ENCODE assay signal across 9 cellular contexts in genomic region chr14:67166450-67166853, GRCh38. TPM values are rescaled to one million over a fixed set of nuclear protein-coding genes. Genes with fewer than 3 reads are reported as not detected.
A peak's percentile ranks its signal among the peaks of the same experiment; 100 is the strongest.
DNase-seq lines count a peak whose midpoint lies in the region; ATAC-seq lines count a peak whose summit lies in the region.
"Had no signal": no experiment of that assay in that cellular context is flagged by ENCODE, and none has a peak within 500 bp of the region (broad histone marks: within the 10 kb centered on the region; RNA-seq: fewer than 3 reads in every experiment).

No MANE protein-coding gene starts in this region.

- no peak overlapping the region for H3K4me3 Mint-ChIP-seq in activated CD4-positive, alpha-beta memory T cell treated with anti-CD3 and anti-CD28 coated beads, Interleukin-2, amount 10 ng/mL, durations not matched to agents 7 days and 5 days
- H3K4me3 Mint-ChIP-seq: central memory CD8-positive, alpha-beta T cell had no signal

- POLR2A ChIA-PET in activated CD4-positive, alpha-beta memory T cell treated with anti-CD3 and anti-CD28 coated beads, Interleukin-2, amount 10 ng/mL, durations not matched to agents 7 days and 5 days (lab: Charles Lee), result no interaction called here

- H3K9me3 Mint-ChIP-seq in activated CD4-positive, alpha-beta memory T cell treated with anti-CD3 and anti-CD28 coated beads, Interleukin-2, amount 10 ng/mL, durations not matched to agents 7 days and 5 days, result no peaks in the 10 kb centered on the region
- H3K9me3 Mint-ChIP-seq: central memory CD8-positive, alpha-beta T cell had no signal

- no peak for ATAC-seq in GM19463 (IDR thresholded peaks at IDR 0.05; ENCODE audit: unreplicated experiment)

- peak; percentile 27 for DNase-seq in activated naive CD4-positive, alpha-beta T cell treated with Interleukin-2 at 50 U/mL for 16 hours
- DNase-seq in activated naive CD4-positive, alpha-beta T cell (lab: John Stamatoyannopoulos, UW), result no peak
- peak; percentile 46 for DNase-seq in NCI-H1694 treated with DMSO at 0.1 percent for 48 hours (lab: John Stamatoyannopoulos, UW)
- peak; percentile 28 for DNase-seq in activated CD4-positive, alpha-beta memory T cell treated with anti-CD3 and anti-CD28 coated beads, Interleukin-2, amount 10 ng/mL, durations not matched to agents 7 days and 5 days
- peak; percentile 48 for DNase-seq in glomerular visceral epithelial cell (ENCODE audit: extremely low spot score)
- DNase-seq in smooth muscle cell of the brain vasculature (ENCODE audit: low read depth, low spot score), result peak; percentile 21
- no peak for DNase-seq in mesenteric fat pad (ENCODE audit: low spot score)

- no peaks in the 10 kb centered on the region for H3K27me3 Mint-ChIP-seq in activated CD4-positive, alpha-beta memory T cell treated with anti-CD3 and anti-CD28 coated beads, Interleukin-2, amount 10 ng/mL, durations not matched to agents 7 days and 5 days
- H3K27me3 Mint-ChIP-seq: central memory CD8-positive, alpha-beta T cell had no signal

- no peaks in the 10 kb centered on the region for H3K36me3 Mint-ChIP-seq in activated CD4-positive, alpha-beta memory T cell treated with anti-CD3 and anti-CD28 coated beads, Interleukin-2, amount 10 ng/mL, durations not matched to agents 7 days and 5 days (ENCODE audit: low read depth)

- H3K4me1 Mint-ChIP-seq in activated CD4-positive, alpha-beta memory T cell treated with anti-CD3 and anti-CD28 coated beads, Interleukin-2, amount 10 ng/mL, durations not matched to agents 7 days and 5 days, result peaks cover 9% of the 10 kb centered on the region
- H3K4me1 Mint-ChIP-seq: central memory CD8-positive, alpha-beta T cell had no signal

- no peak overlapping the region for H3K27ac Mint-ChIP-seq in activated CD4-positive, alpha-beta memory T cell treated with anti-CD3 and anti-CD28 coated beads, Interleukin-2, amount 10 ng/mL, durations not matched to agents 7 days and 5 days

- CTCF ChIA-PET in activated CD4-positive, alpha-beta memory T cell treated with anti-CD3 and anti-CD28 coated beads, Interleukin-2, amount 10 ng/mL, durations not matched to agents 7 days and 5 days (lab: Charles Lee), result interaction anchor here (0.6 to 3.2 kb wide), 9 partner anchors 9 to 538 kb away, joined by 3 to 41 read pairs (median 4); partner anchors contain the start of gene ATP6V1D

RNA-seq across cellular contexts. Expression of gene GARIN2, which starts 22.8 kb away (rescaled TPM):
- total RNA-seq in activated CD4-positive, alpha-beta memory T cell treated with anti-CD3 and anti-CD28 coated beads, Interleukin-2, amount 10 ng/mL, durations not matched to agents 7 days and 5 days, result not detected
- total RNA-seq in mesenteric fat pad, result not detected

Comparison
In these comparisons a context has a peak if more than half of its experiments do, and no peak if none do; other contexts are left out.
1. DNase-seq: peak in activated naive CD4-positive, alpha-beta T cell treated with Interleukin-2 at 50 U/mL for 16 hours (single experiment), NCI-H1694 treated with DMSO at 0.1 percent for 48 hours (single experiment), activated CD4-positive, alpha-beta memory T cell treated with anti-CD3 and anti-CD28 coated beads, Interleukin-2, amount 10 ng/mL, durations not matched to agents 7 days and 5 days (single experiment), glomerular visceral epithelial cell (single experiment) and smooth muscle cell of the brain vasculature (single experiment); none in activated naive CD4-positive, alpha-beta T cell (0 of 4) and mesenteric fat pad (single experiment).